ENCODE assay signal across 1 cellular context in genomic region chr2:135825131-135825854, GRCh38.
TF ChIP-seq lines count a peak whose summit lies in the region.

No MANE protein-coding gene starts in this region.

TF ChIP-seq in GM12878, 131 proteins besides CTCF, POLR2A, EP300 and RAD21:
- TF ChIP-seq STAT3 (IDR thresholded peaks at IDR 0.05; ENCODE audit: low read depth, low read length): no peak
- TF ChIP-seq WRNIP1 (IDR thresholded peaks at IDR 0.05; ENCODE audit: borderline replicate concordance, low read depth, low read length): no peak
- TF ChIP-seq NR2C2 (IDR thresholded peaks at IDR 0.05; ENCODE audit: borderline replicate concordance, control insufficient read depth, insufficient read length, low read depth): no peak
- TF ChIP-seq, protein P1, sequence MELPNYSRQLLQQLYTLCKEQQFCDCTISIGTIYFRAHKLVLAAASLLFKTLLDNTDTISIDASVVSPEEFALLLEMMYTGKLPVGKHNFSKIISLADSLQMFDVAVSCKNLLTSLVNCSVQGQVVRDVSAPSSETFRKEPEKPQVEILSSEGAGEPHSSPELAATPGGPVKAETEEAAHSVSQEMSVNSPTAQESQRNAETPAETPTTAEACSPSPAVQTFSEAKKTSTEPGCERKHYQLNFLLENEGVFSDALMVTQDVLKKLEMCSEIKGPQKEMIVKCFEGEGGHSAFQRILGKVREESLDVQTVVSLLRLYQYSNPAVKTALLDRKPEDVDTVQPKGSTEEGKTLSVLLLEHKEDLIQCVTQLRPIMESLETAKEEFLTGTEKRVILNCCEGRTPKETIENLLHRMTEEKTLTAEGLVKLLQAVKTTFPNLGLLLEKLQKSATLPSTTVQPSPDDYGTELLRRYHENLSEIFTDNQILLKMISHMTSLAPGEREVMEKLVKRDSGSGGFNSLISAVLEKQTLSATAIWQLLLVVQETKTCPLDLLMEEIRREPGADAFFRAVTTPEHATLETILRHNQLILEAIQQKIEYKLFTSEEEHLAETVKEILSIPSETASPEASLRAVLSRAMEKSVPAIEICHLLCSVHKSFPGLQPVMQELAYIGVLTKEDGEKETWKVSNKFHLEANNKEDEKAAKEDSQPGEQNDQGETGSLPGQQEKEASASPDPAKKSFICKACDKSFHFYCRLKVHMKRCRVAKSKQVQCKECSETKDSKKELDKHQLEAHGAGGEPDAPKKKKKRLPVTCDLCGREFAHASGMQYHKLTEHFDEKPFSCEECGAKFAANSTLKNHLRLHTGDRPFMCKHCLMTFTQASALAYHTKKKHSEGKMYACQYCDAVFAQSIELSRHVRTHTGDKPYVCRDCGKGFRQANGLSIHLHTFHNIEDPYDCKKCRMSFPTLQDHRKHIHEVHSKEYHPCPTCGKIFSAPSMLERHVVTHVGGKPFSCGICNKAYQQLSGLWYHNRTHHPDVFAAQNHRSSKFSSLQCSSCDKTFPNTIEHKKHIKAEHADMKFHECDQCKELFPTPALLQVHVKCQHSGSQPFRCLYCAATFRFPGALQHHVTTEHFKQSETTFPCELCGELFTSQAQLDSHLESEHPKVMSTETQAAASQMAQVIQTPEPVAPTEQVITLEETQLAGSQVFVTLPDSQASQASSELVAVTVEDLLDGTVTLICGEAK (IDR thresholded peaks at IDR 0.05; ENCODE audit: borderline replicate concordance): no peak
- no peak for TF ChIP-seq CREB1 (IDR thresholded peaks at IDR 0.05; ENCODE audit: low read depth)
- no peak for TF ChIP-seq PAX8 (IDR thresholded peaks at IDR 0.05)
- TF ChIP-seq SUPT20H (IDR thresholded peaks at IDR 0.05; ENCODE audit: borderline replicate concordance, control insufficient read depth, low read depth, low read length): no peak
- TF ChIP-seq SKIL (IDR thresholded peaks at IDR 0.05; ENCODE audit: low read depth, poor library complexity, severe bottlenecking): no peak
- no peak for TF ChIP-seq ZBED1 (IDR thresholded peaks at IDR 0.05; ENCODE audit: borderline replicate concordance)
